21 cellular contexts compared by ENCODE assay signal in the genomic region with DNA sequence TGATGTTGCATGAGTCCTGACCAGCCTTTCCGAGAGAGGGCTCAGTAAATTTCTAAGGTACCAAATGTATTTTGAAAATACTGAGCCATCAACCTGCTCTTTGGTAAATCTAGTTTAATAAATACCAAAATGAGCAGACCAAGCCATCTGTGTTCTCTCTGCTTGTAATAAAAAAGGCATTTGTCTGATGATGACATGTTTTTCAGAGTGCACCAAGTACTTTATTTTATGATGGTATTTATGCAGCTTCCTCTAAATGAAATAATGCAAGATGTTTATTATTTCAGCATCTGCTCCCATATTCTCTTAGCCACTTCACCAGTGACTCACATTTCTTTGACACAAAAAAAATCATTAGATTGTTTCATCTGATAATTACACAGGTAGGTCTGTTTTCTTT.
DNase-seq lines count a peak whose midpoint lies in the region; ATAC-seq and TF ChIP-seq lines count a peak whose summit lies in the region.
"Had no signal": no experiment of that assay in that cellular context is flagged by ENCODE, and none has a peak within 500 bp of the region (broad histone marks: within the 10 kb centered on the region; RNA-seq: fewer than 3 reads in every experiment).

No MANE protein-coding gene starts in this region.

- no peaks in the 10 kb centered on the region for H3K27me3 Mint-ChIP-seq in neural progenitor cell (ENCODE audit: insufficient read depth, low read depth)

- H3K4me2 ChIP-seq in neural progenitor cell, result no peak overlapping the region
- H3K4me2 ChIP-seq: SK-N-SH had no signal

- DNase-seq in NCI-H748 (lab: John Stamatoyannopoulos, UW; ENCODE audit: unreplicated experiment) (peak; percentile 3), NCI-H748 treated with DMSO at 0.1 percent for 48 hours (lab: John Stamatoyannopoulos, UW) (no peak), HFF-Myc (ENCODE audit: extremely low read depth, low read depth) (peak; percentile 35), adipocyte (ENCODE audit: low read depth) (peak; percentile 11), neural progenitor cell (ENCODE audit: low spot score) (no peak), GM03348 (ENCODE audit: low spot score) (no peak), uterus (no peak)
- DNase-seq: 8988T, AML-193, DND-41, KBM-7, NCI-H1092 treated with DMSO at 0.1 percent for 48 hours, NCI-H446 treated with DMSO at 0.1 percent for 48 hours, NCI-H526 treated with DMSO at 0.1 percent for 48 hours, SIG-M5, SK-N-SH had no signal

- no peaks in the 10 kb centered on the region for H4K20me1 ChIP-seq in neural progenitor cell (ENCODE audit: low read depth)

- H3K4me3 ChIP-seq in HFF-Myc (replicated peaks; ENCODE audit: low read depth, low read length) (no peak overlapping the region), adipocyte (ENCODE audit: low read length) (no peak overlapping the region), neural progenitor cell (no peak overlapping the region), uterus (no peak overlapping the region)

- no peaks in the 10 kb centered on the region for H3K9me3 Mint-ChIP-seq in neural progenitor cell

- no peaks in the 10 kb centered on the region for H3K79me2 ChIP-seq in neural progenitor cell (ENCODE audit: low read depth)

- H3K36me3 ChIP-seq in adipocyte (ENCODE audit: control insufficient read depth, insufficient read depth, low read length, severe bottlenecking), result no peaks in the 10 kb centered on the region
- no peaks in the 10 kb centered on the region for H3K36me3 ChIP-seq in neural progenitor cell
- H3K36me3 ChIP-seq in uterus, result no peaks in the 10 kb centered on the region

- H3K27ac ChIP-seq in neural progenitor cell, result no peak overlapping the region
- H3K27ac ChIP-seq in uterus, result no peak overlapping the region
- H3K27ac ChIP-seq: HL-60 had no signal

- H3K27ac Mint-ChIP-seq in neural progenitor cell, result no peak overlapping the region
- H3K27ac Mint-ChIP-seq: CD14-positive monocyte had no signal

- H2AFZ ChIP-seq in neural progenitor cell (replicated peaks), result peak overlapping the region; percentile 55

- H3K4me1 ChIP-seq in adipocyte (ENCODE audit: control insufficient read depth, insufficient read depth, low read length) (no peaks in the 10 kb centered on the region), neural progenitor cell (no peaks in the 10 kb centered on the region), uterus (no peaks in the 10 kb centered on the region)

- no peak overlapping the region for H3K4me3 Mint-ChIP-seq in neural progenitor cell
- H3K4me3 Mint-ChIP-seq: CD14-positive monocyte had no signal

- TF ChIP-seq CTCF in HFF-Myc (IDR thresholded peaks at IDR 0.05; ENCODE audit: low read depth, low read length, missing control alignments) (no peak), neural progenitor cell (IDR thresholded peaks at IDR 0.05) (no peak), uterus (IDR thresholded peaks at IDR 0.05) (no peak)

- no peak for TF ChIP-seq POLR2A in uterus (IDR thresholded peaks at IDR 0.05)

- no peaks in the 10 kb centered on the region for H3F3A ChIP-seq in neural progenitor cell (ENCODE audit: low read depth)

- H3K9ac ChIP-seq in adipocyte (ENCODE audit: low read length) (no peak overlapping the region), neural progenitor cell (no peak overlapping the region)
- H3K9ac ChIP-seq: SK-N-SH had no signal

- H3K36me3 Mint-ChIP-seq in neural progenitor cell, result no peaks in the 10 kb centered on the region
- H3K36me3 Mint-ChIP-seq: CD14-positive monocyte had no signal

- H3K9me3 ChIP-seq in adipocyte (ENCODE audit: control insufficient read depth, low read length) (no peaks in the 10 kb centered on the region), neural progenitor cell (ENCODE audit: low read depth) (no peaks in the 10 kb centered on the region), uterus (no peaks in the 10 kb centered on the region)
- H3K9me3 ChIP-seq: SK-N-SH had no signal

- H3K27me3 ChIP-seq in adipocyte (replicated peaks; ENCODE audit: control insufficient read depth, insufficient read depth, low read length) (no peaks in the 10 kb centered on the region), neural progenitor cell (no peaks in the 10 kb centered on the region), uterus (no peaks in the 10 kb centered on the region)

- no peak for ATAC-seq in HG02870 (IDR thresholded peaks at IDR 0.05; ENCODE audit: unreplicated experiment)
- ATAC-seq: HepG2, Panc1 had no signal

- intact Hi-C loops in uterus (cut with DNase I; ENCODE audit: low total_unique reads), result no loop called here

- no peaks in the 10 kb centered on the region for H3K4me1 Mint-ChIP-seq in neural progenitor cell
- H3K4me1 Mint-ChIP-seq: CD14-positive monocyte had no signal

Comparison
In these comparisons a context has a peak if more than half of its experiments do, and no peak if none do; other contexts are left out.
1. DNase-seq: peak in NCI-H748 (single experiment), HFF-Myc (single experiment) and adipocyte (single experiment); none in NCI-H748 treated with DMSO at 0.1 percent for 48 hours (single experiment), neural progenitor cell (single experiment), GM03348 (single experiment) and uterus (0 of 2).